ENCODE assay signal across 8 cellular contexts in the genomic region with DNA sequence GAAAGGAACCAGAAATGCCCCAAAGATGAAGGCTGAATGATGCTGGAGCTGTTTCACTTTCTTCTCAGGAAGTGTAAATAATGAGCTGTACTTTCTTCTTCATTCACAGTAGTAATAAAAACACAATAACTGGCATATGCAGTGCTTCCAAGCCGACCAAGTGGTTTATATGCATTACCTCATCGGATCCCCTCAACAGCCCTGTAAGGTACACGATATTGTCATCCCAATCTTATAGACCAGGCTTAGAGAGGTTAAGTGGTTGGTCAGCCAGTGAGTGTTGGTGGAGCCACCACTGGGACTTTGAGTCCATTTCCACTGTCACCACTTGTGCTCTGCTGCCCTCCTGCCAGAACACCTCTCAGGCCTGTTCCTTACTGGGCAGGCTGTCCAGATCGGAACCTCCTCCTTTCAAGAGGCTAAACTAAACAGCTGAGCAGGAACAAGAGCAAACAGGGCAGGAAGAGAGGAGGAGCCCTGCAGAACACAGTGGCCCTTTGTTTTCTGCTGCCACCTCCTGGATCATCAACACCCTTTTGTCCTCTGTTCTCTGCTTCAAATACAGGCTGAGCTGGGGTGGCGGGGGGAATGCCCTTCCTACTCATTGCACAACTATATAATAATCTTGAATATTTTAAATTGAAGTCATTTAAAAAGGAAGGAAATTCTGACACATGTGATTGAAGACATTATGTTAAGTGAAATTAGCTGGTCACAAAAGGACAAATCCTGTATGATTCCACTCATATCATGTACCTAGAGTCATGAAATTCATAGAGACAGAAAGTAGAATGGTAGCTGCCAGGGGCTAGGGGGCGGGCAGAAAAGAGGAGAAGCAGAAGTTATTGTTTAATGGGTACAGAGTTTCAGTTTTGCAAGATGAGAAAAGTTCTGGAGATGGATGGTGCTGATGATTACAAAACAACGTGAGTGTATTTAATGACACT.
DNase-seq lines count a peak whose midpoint lies in the region; ATAC-seq and TF ChIP-seq lines count a peak whose summit lies in the region.

No MANE protein-coding gene starts in this region.

- no peak overlapping the region for H3K4me3 ChIP-seq in muscle layer of duodenum (ENCODE audit: low read depth in 1 of 2, low read length in 2 of 2)
- H3K4me3 ChIP-seq in upper lobe of right lung = no peak overlapping the region

- DNase-seq in activated CD4-positive, alpha-beta T cell treated with anti-CD3 and anti-CD28 coated beads for 36 hours = peak; percentile 72
- DNase-seq in activated CD4-positive, alpha-beta T cell treated with anti-CD3 and anti-CD28 coated beads for 1 hour = no peak
- DNase-seq in NCI-H2107 treated with DMSO at 0.1 percent for 48 hours (lab: John Stamatoyannopoulos, UW; ENCODE audit: unreplicated experiment) = peak; percentile 88
- DNase-seq in epidermal melanocyte (ENCODE audit: insufficient read length, low spot score) = peak; percentile 25
- peak; percentile 66 for DNase-seq in upper lobe of right lung

- H3K36me3 Mint-ChIP-seq in activated CD4-positive, alpha-beta T cell treated with anti-CD3 and anti-CD28 coated beads for 36 hours (ENCODE audit: low read depth) = no peaks in the 10 kb centered on the region

- no peaks in the 10 kb centered on the region for H3K9me3 ChIP-seq in muscle layer of duodenum (ENCODE audit: control insufficient read depth in 1 of 2, low read length in 2 of 2)
- H3K9me3 ChIP-seq in upper lobe of right lung = no peaks in the 10 kb centered on the region

- peaks cover 39% of the 10 kb centered on the region for H3K4me1 Mint-ChIP-seq in activated CD4-positive, alpha-beta T cell treated with anti-CD3 and anti-CD28 coated beads for 36 hours

- CTCF ChIA-PET in activated CD4-positive, alpha-beta T cell treated with anti-CD3 and anti-CD28 coated beads for 36 hours (lab: Charles Lee) = interaction anchor here (0.6 to 1.0 kb wide), 3 partner anchors 8 to 1109 kb away, joined by 3 read pairs; no protein-coding TSS in a partner anchor

- TF ChIP-seq CTCF in VCaP (conservative IDR thresholded peaks at IDR 0.05) (peak; percentile 77), upper lobe of right lung (IDR thresholded peaks at IDR 0.05) (peak; percentile 45)

- H3K4me3 Mint-ChIP-seq in activated CD4-positive, alpha-beta T cell treated with anti-CD3 and anti-CD28 coated beads for 36 hours = no peak overlapping the region

- no peaks in the 10 kb centered on the region for H3K9me3 Mint-ChIP-seq in activated CD4-positive, alpha-beta T cell treated with anti-CD3 and anti-CD28 coated beads for 36 hours (ENCODE audit: low read depth)

- intact Hi-C loops in activated CD4-positive, alpha-beta T cell treated with anti-CD3 and anti-CD28 coated beads for 36 hours (cut with DNase I, micrococcal nuclease) = loop anchor here in 1 of 2 experiments (10.0 kb wide), 1 partner anchor 654 kb away; no protein-coding TSS in a partner anchor
- intact Hi-C loops in upper lobe of right lung (cut with DNase I) = no loop called here

- H3K27ac ChIP-seq in VCaP (peak overlapping the region; percentile 75), muscle layer of duodenum (ENCODE audit: low read length) (peak overlapping the region; percentile 45), upper lobe of right lung (no peak overlapping the region)

- peak; percentile 90 for ATAC-seq in activated CD4-positive, alpha-beta T cell treated with anti-CD3 and anti-CD28 coated beads for 36 hours
- peak; percentile 68 for ATAC-seq in HG02678 (IDR thresholded peaks at IDR 0.05; ENCODE audit: unreplicated experiment)
- peak; percentile 92 for ATAC-seq in upper lobe of right lung

- no peak overlapping the region for H3K27ac Mint-ChIP-seq in activated CD4-positive, alpha-beta T cell treated with anti-CD3 and anti-CD28 coated beads for 36 hours

- H3K4me1 ChIP-seq in muscle layer of duodenum (ENCODE audit: control insufficient read depth in 1 of 2, insufficient read depth in 2 of 2, low read length in 2 of 2) = peaks cover 0 to 10% of the 10 kb centered on the region in 2 donors
- peaks cover 14% of the 10 kb centered on the region for H3K4me1 ChIP-seq in upper lobe of right lung

- H3K27me3 ChIP-seq in muscle layer of duodenum (ENCODE audit: low read depth, low read length) (no peaks in the 10 kb centered on the region), upper lobe of right lung (no peaks in the 10 kb centered on the region)

- peaks cover 2% of the 10 kb centered on the region for H3K27me3 Mint-ChIP-seq in activated CD4-positive, alpha-beta T cell treated with anti-CD3 and anti-CD28 coated beads for 36 hours

- H3K36me3 ChIP-seq in muscle layer of duodenum (ENCODE audit: control insufficient read depth in 1 of 2, insufficient read depth in 2 of 2, low read length in 2 of 2) = no peaks in the 10 kb centered on the region
- H3K36me3 ChIP-seq in upper lobe of right lung = no peaks in the 10 kb centered on the region

- POLR2A ChIA-PET in activated CD4-positive, alpha-beta T cell treated with anti-CD3 and anti-CD28 coated beads for 36 hours (lab: Charles Lee) = interaction anchor here (0.8 kb wide), 1 partner anchor 854 kb away, joined by 6 read pairs; no protein-coding TSS in a partner anchor
